Comparison of ENCODE assay signal across 1 cellular context in the genomic region with DNA sequence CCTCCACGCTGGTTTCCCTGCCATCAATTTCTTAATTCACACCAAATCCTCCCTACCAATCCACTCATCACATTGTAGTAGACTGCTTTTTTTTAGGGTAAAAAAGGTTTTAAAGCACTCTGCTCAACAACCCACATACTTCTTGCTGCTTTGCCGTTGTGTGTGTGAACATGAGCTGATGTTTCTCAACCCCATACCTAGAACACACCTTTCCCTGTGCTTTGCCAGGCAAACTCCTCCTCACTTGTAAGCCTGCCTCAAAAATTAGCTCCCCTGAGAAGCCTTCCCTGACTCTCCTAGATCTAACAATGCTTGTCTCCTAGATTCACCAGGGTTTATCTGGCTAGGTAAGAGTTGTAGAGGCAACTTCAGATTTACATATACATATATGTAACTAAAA.
TF ChIP-seq lines count a peak whose summit lies in the region.

No MANE protein-coding gene starts in this region.

TF ChIP-seq in IMR-90, 13 proteins besides CTCF, POLR2A, EP300 and RAD21 (continued from another document):
- TF ChIP-seq, protein P1, sequence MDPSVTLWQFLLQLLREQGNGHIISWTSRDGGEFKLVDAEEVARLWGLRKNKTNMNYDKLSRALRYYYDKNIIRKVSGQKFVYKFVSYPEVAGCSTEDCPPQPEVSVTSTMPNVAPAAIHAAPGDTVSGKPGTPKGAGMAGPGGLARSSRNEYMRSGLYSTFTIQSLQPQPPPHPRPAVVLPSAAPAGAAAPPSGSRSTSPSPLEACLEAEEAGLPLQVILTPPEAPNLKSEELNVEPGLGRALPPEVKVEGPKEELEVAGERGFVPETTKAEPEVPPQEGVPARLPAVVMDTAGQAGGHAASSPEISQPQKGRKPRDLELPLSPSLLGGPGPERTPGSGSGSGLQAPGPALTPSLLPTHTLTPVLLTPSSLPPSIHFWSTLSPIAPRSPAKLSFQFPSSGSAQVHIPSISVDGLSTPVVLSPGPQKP (IDR thresholded peaks at IDR 0.05; ENCODE audit: borderline replicate concordance, low read depth, low read length) = no peak
- no peak for TF ChIP-seq SMC3 (IDR thresholded peaks at IDR 0.05; ENCODE audit: low read depth, low read length)
- TF ChIP-seq CEBPB (IDR thresholded peaks at IDR 0.05; ENCODE audit: low read depth, low read length) = no peak
- TF ChIP-seq CHD1 (IDR thresholded peaks at IDR 0.05; ENCODE audit: low read depth, low read length) = no peak
- no peak for TF ChIP-seq RFX5 (IDR thresholded peaks at IDR 0.05; ENCODE audit: low read depth, low read length)
- TF ChIP-seq USF2 (IDR thresholded peaks at IDR 0.05; ENCODE audit: low read depth, low read length) = no peak
